1 cellular context compared by ENCODE assay signal in genomic region chr6:108738684-108739406, GRCh38.
TF ChIP-seq lines count a peak whose summit lies in the region.

No MANE protein-coding gene starts in this region.

TF ChIP-seq in K562, 482 proteins besides CTCF, POLR2A, EP300 and RAD21 (continued from another document and continues in another):
- TF ChIP-seq ZNF407 (IDR thresholded peaks at IDR 0.05; ENCODE audit: low read depth) (no peak), CREB3 (tag; conservative IDR thresholded peaks at IDR 0.05; ENCODE audit: low read depth) (0 out of 2 replicates have a peak, but pooled peaks have one; percentile 73), MAFG (tag; conservative IDR thresholded peaks at IDR 0.05) (no peak), USF1 (CRISPR knock-in tag; IDR thresholded peaks at IDR 0.05) (no peak), CBFB (CRISPR knock-in tag; IDR thresholded peaks at IDR 0.05) (no peak), DPF2 (IDR thresholded peaks at IDR 0.05) (no peak), TEAD4 (IDR thresholded peaks at IDR 0.05; ENCODE audit: low read length) (no peak), TEAD4 (CRISPR knock-in tag; IDR thresholded peaks at IDR 0.05; ENCODE audit: borderline replicate concordance) (no peak), THRA (IDR thresholded peaks at IDR 0.05) (no peak), CBFA2T3 (IDR thresholded peaks at IDR 0.05) (no peak), NFATC3 (IDR thresholded peaks at IDR 0.05) (no peak), ZNF639 (CRISPR knock-in tag; conservative IDR thresholded peaks at IDR 0.05 in 1 of 2, IDR thresholded peaks at IDR 0.05 in 1 of 2) (peak in 1 of 2 experiments; percentile 29; a peak in 1 of 4 replicates), BRCA1 (IDR thresholded peaks at IDR 0.05) (no peak), BRCA1 (CRISPR knock-in tag; IDR thresholded peaks at IDR 0.05) (no peak), POLR3A (IDR thresholded peaks at IDR 0.05; ENCODE audit: borderline replicate concordance, extremely low read depth, insufficient read depth, insufficient read length) (no peak), ZHX1 (conservative IDR thresholded peaks at IDR 0.05; ENCODE audit: low read length) (no peak), MYC (IDR thresholded peaks at IDR 0.05; ENCODE audit: low read depth, low read length) (no peak), MYC (CRISPR knock-in tag; IDR thresholded peaks at IDR 0.05; ENCODE audit: borderline replicate concordance, low read depth) (no peak), ZNF707 (CRISPR knock-in tag; conservative IDR thresholded peaks at IDR 0.05) (no peak), PTTG1 (tag; IDR thresholded peaks at IDR 0.05; ENCODE audit: low read depth) (peak; percentile 62), HDAC6 (IDR thresholded peaks at IDR 0.05; ENCODE audit: low read depth, low read length) (no peak), KDM5B (IDR thresholded peaks at IDR 0.05; ENCODE audit: insufficient replicate concordance, low read depth, low read length) (no peak), ZNF592 (IDR thresholded peaks at IDR 0.05) (peak; percentile 34; the same call in 1 of the 2 replicates), ZNF224 (CRISPR knock-in tag; IDR thresholded peaks at IDR 0.05) (no peak), ETV1 (tag; conservative IDR thresholded peaks at IDR 0.05; ENCODE audit: low read depth) (no peak), ZNF589 (CRISPR knock-in tag; IDR thresholded peaks at IDR 0.05; ENCODE audit: low read depth) (peak; percentile 48; the same call in 1 of the 2 replicates), U2AF1 (optimal IDR thresholded peaks at IDR 0.05; ENCODE audit: low read depth, low read length) (no peak), CHD4 (IDR thresholded peaks at IDR 0.05; ENCODE audit: insufficient read depth, insufficient replicate concordance, low read depth, low read length, poor library complexity, severe bottlenecking) (no peak), BACH1 (tag; IDR thresholded peaks at IDR 0.05) (peak; percentile 69; the same call in 1 of the 2 replicates), NUFIP1 (IDR thresholded peaks at IDR 0.05; ENCODE audit: partially characterized antibody) (no peak), ZNF217 (CRISPR knock-in tag; IDR thresholded peaks at IDR 0.05) (no peak), ETV6 (IDR thresholded peaks at IDR 0.05; ENCODE audit: borderline replicate concordance in 1 of 2, low read depth in 2 of 2, low read length in 1 of 2) (no peak), ETV6 (CRISPR knock-in tag; IDR thresholded peaks at IDR 0.05; ENCODE audit: borderline replicate concordance) (no peak), PYGO2 (tag; IDR thresholded peaks at IDR 0.05) (peak; percentile 53; the same call in 1 of the 2 replicates), JUN (IDR thresholded peaks at IDR 0.05; ENCODE audit: borderline replicate concordance, low read depth, low read length) (no peak), JUN (CRISPR knock-in tag; IDR thresholded peaks at IDR 0.05; ENCODE audit: borderline replicate concordance) (no peak), POLR3G (IDR thresholded peaks at IDR 0.05; ENCODE audit: extremely low read depth, insufficient read length, insufficient replicate concordance) (no peak)
